Comparison of ENCODE assay signal across 16 cellular contexts in the genomic region with DNA sequence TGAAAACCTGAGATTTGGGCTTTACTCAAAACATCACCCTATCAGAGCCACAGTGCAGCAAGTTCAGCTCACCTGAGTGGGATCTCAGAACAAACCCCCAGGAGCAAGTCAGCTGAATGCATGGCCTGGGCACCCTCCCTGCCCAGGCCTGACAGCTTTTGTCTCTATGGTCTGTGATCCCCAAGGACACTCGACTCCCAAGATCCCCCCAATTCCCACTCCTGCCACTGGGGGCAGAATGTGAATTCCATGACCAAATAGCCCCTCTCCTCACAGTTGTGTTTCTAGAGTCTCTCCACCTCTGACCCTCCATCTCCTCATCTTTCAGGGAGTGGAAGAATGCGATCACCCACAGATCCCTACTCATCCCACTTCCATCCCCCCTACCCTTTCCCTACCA. TPM values are rescaled to one million over a fixed set of nuclear protein-coding genes. Genes with fewer than 3 reads are reported as not detected.
DNase-seq lines count a peak whose midpoint lies in the region; ATAC-seq, FAIRE-seq and TF ChIP-seq lines count a peak whose summit lies in the region.
"Had no signal": no experiment of that assay in that cellular context is flagged by ENCODE, and none has a peak within 500 bp of the region (broad histone marks: within the 10 kb centered on the region; RNA-seq: fewer than 3 reads in every experiment).

No MANE protein-coding gene starts in this region.

- no peak overlapping the region for H3K56ac ChIP-seq in H1 (replicated peaks; ENCODE audit: insufficient read length, low read depth, low read length)

- H3F3A ChIP-seq in Loucy (ENCODE audit: low read depth) = no peaks in the 10 kb centered on the region

- 73% methylated on average over 2 of the region's 2 CpGs; no CpG with 5 or more reads in 1 of the 2 experiments for WGBS in H1 (ENCODE audit: extremely low coverage in 1 of 2, insufficient coverage in 1 of 2, insufficient read length in 1 of 2, insufficient replicate concordance in 2 of 2, low coverage in 1 of 2, low lambda C conversion rate in 2 of 2, missing lambda C conversion rate in 1 of 2), 2 experiments

- no peak overlapping the region for H4K8ac ChIP-seq in H1 (ENCODE audit: extremely low read depth, insufficient read depth, low read length)

- no peaks in the 10 kb centered on the region for H4K20me1 ChIP-seq in Loucy (ENCODE audit: insufficient read depth, low read length, poor library complexity, severe bottlenecking)
- H4K20me1 ChIP-seq in H1 (replicated peaks in 1 of 2; ENCODE audit: control insufficient read depth in 1 of 2, insufficient read depth in 2 of 2, low read length in 2 of 2) = no peaks in the 10 kb centered on the region

- TF ChIP-seq CTCF in Loucy (conservative IDR thresholded peaks at IDR 0.05; ENCODE audit: low read length) (peak; percentile 50), H1 (IDR thresholded peaks at IDR 0.05; ENCODE audit: control extremely low read depth in 1 of 3, insufficient read depth in 1 of 3, low read depth in 1 of 3, low read length in 3 of 3) (peak; percentile 42 to 75 (median 62))

- no peaks in the 10 kb centered on the region for H3K9me3 ChIP-seq in Loucy (ENCODE audit: insufficient read depth, low read depth, low read length)
- no peaks in the 10 kb centered on the region for H3K9me3 ChIP-seq in H1 (ENCODE audit: insufficient read depth in 2 of 2, low read depth in 1 of 2, low read length in 1 of 2)
- H3K9me3 ChIP-seq: gastrocnemius medialis, stomach had no signal

- H3K23me2 ChIP-seq in H1 (ENCODE audit: low read depth, low read length) = no peaks in the 10 kb centered on the region

- no peak overlapping the region for H4K5ac ChIP-seq in H1 (ENCODE audit: insufficient read length, low read depth, low read length)

- no peak overlapping the region for H2BK12ac ChIP-seq in H1 (ENCODE audit: low read depth, low read length)

- no peaks in the 10 kb centered on the region for H3K36me3 ChIP-seq in Loucy (ENCODE audit: insufficient read depth, low read length)
- H3K36me3 ChIP-seq in H1 (ENCODE audit: control insufficient read depth in 2 of 4, insufficient read depth in 4 of 4, low read length in 3 of 4) = no peaks in the 10 kb centered on the region
- H3K36me3 ChIP-seq: gastrocnemius medialis, stomach had no signal

- H3K14ac ChIP-seq in H1 (ENCODE audit: insufficient read length) = no peak overlapping the region

- no peak overlapping the region for H3K4ac ChIP-seq in H1 (replicated peaks; ENCODE audit: insufficient read length, low read depth, low read length)

- no peak for TF ChIP-seq EP300 in H1 (IDR thresholded peaks at IDR 0.05; ENCODE audit: borderline replicate concordance in 1 of 2, low read depth in 2 of 2, low read length in 2 of 2)

- H3K79me2 ChIP-seq in Loucy (ENCODE audit: insufficient read depth, low read length) = no peaks in the 10 kb centered on the region
- H3K79me2 ChIP-seq in H1 (ENCODE audit: control insufficient read depth in 1 of 2, insufficient read depth in 2 of 2, low read length in 2 of 2) = no peaks in the 10 kb centered on the region

- no peak overlapping the region for H4K91ac ChIP-seq in H1 (replicated peaks; ENCODE audit: insufficient read length, low read length)

- no peak overlapping the region for H2BK120ac ChIP-seq in H1 (replicated peaks; ENCODE audit: low read depth, low read length)

- H3K27ac ChIP-seq in H1 (ENCODE audit: low read depth, low read length) = no peak overlapping the region
- H3K27ac ChIP-seq: gastrocnemius medialis, stomach had no signal

- H2AFZ ChIP-seq in Loucy (ENCODE audit: low read length) = no peak overlapping the region
- H2AFZ ChIP-seq in H1 (ENCODE audit: low read length) = no peak overlapping the region

- DNase-seq in ELR (ENCODE audit: low read depth) (peak; percentile 8), H1 (ENCODE audit: low read depth in 1 of 2, low spot score in 2 of 2) (peak in 1 of 2 experiments; percentile 79), mesenteric fat pad (ENCODE audit: low spot score) (peak; percentile 53), midbrain (lab: John Stamatoyannopoulos, UW) (no peak), D341Med (ENCODE audit: low spot score) (no peak)
- DNase-seq: activated CD4-positive, alpha-beta T cell treated with anti-CD3 and anti-CD28 coated beads, Interleukin-2, amount 50 U/mL, for 4 hours; activated naive CD4-positive, alpha-beta T cell treated with Interleukin-2 at 50 U/mL for 16 hours; COR-L47; gastrocnemius medialis; NCI-H2107; stimulated activated CD4-positive, alpha-beta T cell treated with anti-CD3 and anti-CD28 coated beads, Interleukin-4, amount 100 ng/mL, for 24 hours; stomach had no signal

- no peaks in the 10 kb centered on the region for H3K27me3 ChIP-seq in Loucy (ENCODE audit: insufficient read depth, low read length, poor library complexity, severe bottlenecking)
- no peaks in the 10 kb centered on the region for H3K27me3 ChIP-seq in H1 (replicated peaks in 1 of 4; ENCODE audit: control insufficient read depth in 3 of 4, extremely low read depth in 1 of 4, insufficient read depth in 3 of 4, low read length in 3 of 4)
- H3K27me3 ChIP-seq: gastrocnemius medialis, stomach had no signal

- no peak overlapping the region for H2BK5ac ChIP-seq in H1 (ENCODE audit: low read depth, low read length)

- no peak for FAIRE-seq in H1 (lab: Jason Lieb, UNC)

- CTCF ChIA-PET in H1 (lab: Charles Lee; ENCODE audit: partially characterized antibody) = interaction anchor here (0.8 to 3.1 kb wide), 11 partner anchors 9 to 95 kb away, joined by 3 to 11 read pairs (median 4); no protein-coding TSS in a partner anchor

- no peak for ATAC-seq in GM19455 (IDR thresholded peaks at IDR 0.05; ENCODE audit: unreplicated experiment)
- ATAC-seq in GM21367 (IDR thresholded peaks at IDR 0.05; ENCODE audit: unreplicated experiment) = no peak
- ATAC-seq: gastrocnemius medialis, left lobe of liver had no signal

- H2BK15ac ChIP-seq in H1 (ENCODE audit: low read length) = no peak overlapping the region

- H3K4me1 ChIP-seq in Loucy (ENCODE audit: insufficient read depth, low read length, poor library complexity, severe bottlenecking) (no peaks in the 10 kb centered on the region), H1 (replicated peaks in 1 of 4; ENCODE audit: control insufficient read depth in 3 of 4, insufficient read depth in 4 of 4, low read length in 3 of 4) (peaks cover 0 to 3% (median 2%) of the 10 kb centered on the region in 4 experiments; a peak in 3 of 7 replicates)
- H3K4me1 ChIP-seq: gastrocnemius medialis, stomach had no signal

- H3K79me1 ChIP-seq in H1 (ENCODE audit: low read depth, low read length) = no peaks in the 10 kb centered on the region

- no peak overlapping the region for H3K4me2 ChIP-seq in Loucy (ENCODE audit: low read depth, low read length, poor library complexity, severe bottlenecking)
- H3K4me2 ChIP-seq in H1 (ENCODE audit: insufficient read depth in 1 of 2, low read depth in 2 of 2, low read length in 2 of 2) = no peak overlapping the region

- H2BK20ac ChIP-seq in H1 (ENCODE audit: low read length) = no peak overlapping the region

- peak; percentile 27 to 38; a peak in 3 of 4 replicates for TF ChIP-seq RAD21 in H1 (IDR thresholded peaks at IDR 0.05 in 1 of 2, conservative IDR thresholded peaks at IDR 0.05 in 1 of 2; ENCODE audit: low read depth in 2 of 2, low read length in 2 of 2)

- POLR2A ChIA-PET in H1 (lab: Charles Lee; ENCODE audit: partially characterized antibody) = no interaction called here

- H3K4me3 ChIP-seq in Loucy (ENCODE audit: low read length, poor library complexity, severe bottlenecking) (no peak overlapping the region), H1 (ENCODE audit: extremely low read depth in 1 of 4, insufficient read depth in 2 of 4, low read depth in 3 of 4, low read length in 4 of 4) (no peak overlapping the region)
- H3K4me3 ChIP-seq: gastrocnemius medialis, stomach had no signal

- no peak overlapping the region for H3K9ac ChIP-seq in Loucy (ENCODE audit: low read depth, low read length, poor library complexity, severe bottlenecking)
- H3K9ac ChIP-seq in H1 (replicated peaks in 1 of 4; ENCODE audit: extremely low read depth in 1 of 4, low read depth in 3 of 4, low read length in 3 of 4) = no peak overlapping the region

- no peak overlapping the region for H3K18ac ChIP-seq in H1 (ENCODE audit: extremely low read depth, low read length)

- no peaks in the 10 kb centered on the region for H3K9me2 ChIP-seq in Loucy (replicated peaks; ENCODE audit: low read depth, low read length)

- H3K23ac ChIP-seq in H1 (ENCODE audit: insufficient read length) = no peak overlapping the region

- TF ChIP-seq POLR2A in H1 (IDR thresholded peaks at IDR 0.05; ENCODE audit: control extremely low read depth in 1 of 2, low read depth in 2 of 2, low read length in 2 of 2) = no peak

- H2AK5ac ChIP-seq in H1 (ENCODE audit: low read depth, low read length) = no peak overlapping the region

TF ChIP-seq in H1, 55 proteins besides CTCF, POLR2A, EP300 and RAD21 (continues in another document):
- no peak for TF ChIP-seq NANOG (IDR thresholded peaks at IDR 0.05; ENCODE audit: insufficient read depth, low read depth, low read length, poor library complexity, severe bottlenecking)
- TF ChIP-seq, protein P1, sequence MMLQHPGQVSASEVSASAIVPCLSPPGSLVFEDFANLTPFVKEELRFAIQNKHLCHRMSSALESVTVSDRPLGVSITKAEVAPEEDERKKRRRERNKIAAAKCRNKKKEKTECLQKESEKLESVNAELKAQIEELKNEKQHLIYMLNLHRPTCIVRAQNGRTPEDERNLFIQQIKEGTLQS (IDR thresholded peaks at IDR 0.05; ENCODE audit: insufficient read depth, low read depth, low read length) = no peak
- TF ChIP-seq TEAD4 (IDR thresholded peaks at IDR 0.05; ENCODE audit: low read depth, low read length) = peak; percentile 85
- peak; percentile 16; the same call in 1 of the 2 replicates for TF ChIP-seq CREB1 (IDR thresholded peaks at IDR 0.05)
- TF ChIP-seq, protein P2, sequence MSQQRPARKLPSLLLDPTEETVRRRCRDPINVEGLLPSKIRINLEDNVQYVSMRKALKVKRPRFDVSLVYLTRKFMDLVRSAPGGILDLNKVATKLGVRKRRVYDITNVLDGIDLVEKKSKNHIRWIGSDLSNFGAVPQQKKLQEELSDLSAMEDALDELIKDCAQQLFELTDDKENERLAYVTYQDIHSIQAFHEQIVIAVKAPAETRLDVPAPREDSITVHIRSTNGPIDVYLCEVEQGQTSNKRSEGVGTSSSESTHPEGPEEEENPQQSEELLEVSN (IDR thresholded peaks at IDR 0.05) = no peak
- TF ChIP-seq BCL11A (IDR thresholded peaks at IDR 0.05; ENCODE audit: low read depth in 2 of 2, low read length in 2 of 2) = no peak
- TF ChIP-seq SUZ12 (IDR thresholded peaks at IDR 0.05; ENCODE audit: low read length) = no peak

RNA-seq across cellular contexts. Expression of a gene that starts 58.9 kb away (rescaled TPM):
- 25.4 and 26.3 TPM in 2 replicates for total RNA-seq in H1 (2021; fragmentation: NEBNext Ultra II Directional; extraction: Animal tissue kit (Norgen Biotek cat#: 25700))
- polyA plus RNA-seq in H1 (2011; rRNA removed) = 3.3 and 3.8 TPM in 2 replicates
- polyA plus RNA-seq in H1 (2011; cell fraction: cytosol; rRNA removed) = 4.4 TPM
- 10.3 TPM for polyA plus RNA-seq in H1 (2011; cell fraction: nucleus; rRNA removed)
- polyA plus RNA-seq in H1 (2012, experiment 1 of 2) = 7.7 to 9.7 TPM (median 8.7 TPM) in 4 replicates
- polyA plus RNA-seq in H1 (2012, experiment 2 of 2) = 0.76 TPM
- polyA plus RNA-seq in H1 (2013, experiment 1 of 2) = 7.0 TPM
- 5.9 TPM for polyA plus RNA-seq in H1 (2013, experiment 2 of 2)
- polyA minus RNA-seq in H1 (2011; rRNA and poly(A)+ RNA removed) = 20.1 and 20.5 TPM in 2 replicates
- 7.9 TPM for polyA minus RNA-seq in H1 (2011; cell fraction: cytosol; rRNA and poly(A)+ RNA removed)
- polyA minus RNA-seq in H1 (2011; cell fraction: nucleus; rRNA and poly(A)+ RNA removed) = 13.7 TPM
- 13.4 TPM for total RNA-seq in mesenteric fat pad

Comparison
In these comparisons a context has a peak if more than half of its experiments do, and no peak if none do; other contexts are left out.
1. DNase-seq: peak in ELR (single experiment) and mesenteric fat pad (single experiment); none in midbrain (single experiment) and D341Med (single experiment).